ENCODE assay signal across 1 cellular context in genomic region chrX:38807873-38808272, GRCh38.
TF ChIP-seq lines count a peak whose summit lies in the region.

No MANE protein-coding gene starts in this region.

TF ChIP-seq in GM23338, 12 proteins besides CTCF, POLR2A, EP300 and RAD21 (continued from another document):
- TF ChIP-seq ZNF462 (CRISPR knock-in tag; IDR thresholded peaks at IDR 0.05): no peak
